Comparison of ENCODE assay signal across 18 cellular contexts in the genomic region with DNA sequence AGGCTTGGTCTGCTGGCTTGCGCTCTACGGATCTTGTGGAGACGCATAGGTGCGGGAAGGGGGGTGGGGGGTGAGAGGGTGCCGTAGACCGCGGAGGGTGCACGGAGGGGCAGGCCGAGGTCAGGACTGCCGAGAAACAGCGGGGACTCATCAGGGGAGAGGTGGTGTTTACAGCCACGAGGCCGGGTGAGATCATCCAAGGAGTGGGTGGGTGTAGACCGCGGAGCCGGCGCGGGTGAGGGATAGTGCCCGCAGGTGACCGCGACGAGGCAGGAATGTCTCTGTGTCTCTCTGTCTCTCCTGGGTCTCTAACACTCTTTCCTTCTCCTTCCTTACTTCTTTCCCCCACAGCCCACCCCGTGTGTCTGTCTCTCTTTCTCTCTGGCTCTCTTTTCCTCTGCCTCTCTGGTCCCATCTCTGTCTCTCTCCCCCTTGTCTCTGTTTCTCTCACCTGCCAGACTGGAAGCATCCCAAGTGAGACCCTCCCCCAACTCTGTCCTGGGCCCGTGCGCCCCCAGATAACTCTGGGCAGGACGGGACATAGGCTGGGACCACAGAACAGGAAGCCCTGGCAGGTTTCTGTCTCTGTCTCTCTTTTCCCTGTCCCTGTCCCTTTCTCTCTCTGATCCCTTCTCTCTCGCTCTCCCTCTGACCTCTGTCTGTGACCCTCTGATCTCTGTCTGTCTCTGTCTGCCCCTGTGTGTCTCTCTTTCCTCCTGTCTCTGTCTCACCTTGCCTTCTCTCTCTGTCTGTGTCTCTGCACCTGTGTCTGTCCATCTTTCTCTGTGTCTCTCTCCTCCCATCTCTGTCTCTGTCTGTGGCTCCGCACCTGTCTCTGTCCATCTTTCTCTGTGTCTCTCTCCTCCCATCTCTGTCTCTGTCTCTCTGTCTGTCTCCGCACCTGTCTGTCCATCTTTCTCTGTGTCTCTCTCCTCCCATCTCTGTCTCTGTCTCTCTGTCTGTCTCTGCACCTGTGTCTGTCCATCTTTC. TPM values are rescaled to one million over a fixed set of nuclear protein-coding genes. Genes with fewer than 3 reads are reported as not detected.
DNase-seq lines count a peak whose midpoint lies in the region; ATAC-seq and TF ChIP-seq lines count a peak whose summit lies in the region.
"Had no signal": no experiment of that assay in that cellular context is flagged by ENCODE, and none has a peak within 500 bp of the region (broad histone marks: within the 10 kb centered on the region; RNA-seq: fewer than 3 reads in every experiment).

No MANE protein-coding gene starts in this region.

- no peaks in the 10 kb centered on the region for H3K9me3 Mint-ChIP-seq in T-cell
- H3K9me3 Mint-ChIP-seq: activated naive CD4-positive, alpha-beta T cell treated with anti-CD3 and anti-CD28 coated beads, Interleukin-2, amount 50 U/mL, for 24 hours; CD8-positive, alpha-beta T cell had no signal

- H3K4me1 ChIP-seq in HEK293 (ENCODE audit: control insufficient read depth, insufficient read depth, low read length): peaks cover 3% of the 10 kb centered on the region
- peaks cover 0 to 10% (median 7%) of the 10 kb centered on the region in 4 donors for H3K4me1 ChIP-seq in esophagus muscularis mucosa

- CTCF ChIA-PET in HEK293 (lab: Yijun Ruan, JAX): interaction anchor here (5.9 kb wide), 1 partner anchor 9 kb away, joined by 50 read pairs; no protein-coding TSS in a partner anchor
- CTCF ChIA-PET in T-cell (lab: Charles Lee): no interaction called here

- H3K27ac Mint-ChIP-seq in T-cell: no peak overlapping the region
- H3K27ac Mint-ChIP-seq: activated naive CD4-positive, alpha-beta T cell treated with anti-CD3 and anti-CD28 coated beads, Interleukin-2, amount 50 U/mL, for 24 hours; CD8-positive, alpha-beta T cell had no signal

- H3K27me3 Mint-ChIP-seq in T-cell: peaks cover 37 to 54% of the 10 kb centered on the region in 2 donors

- TF ChIP-seq CTCF in HEK293 (tag by site-specific recombination; IDR thresholded peaks at IDR 0.05): 0 out of 2 replicates have a peak, but pooled peaks have one; percentile 10
- no peak for TF ChIP-seq CTCF in choroid plexus epithelial cell (conservative IDR thresholded peaks at IDR 0.05; ENCODE audit: low read depth, low read length)
- no peak for TF ChIP-seq CTCF in esophagus muscularis mucosa (IDR thresholded peaks at IDR 0.05)

- H3K9me3 ChIP-seq in HEK293 (ENCODE audit: control insufficient read depth, insufficient read depth, low read depth, low read length) (no peaks in the 10 kb centered on the region), esophagus muscularis mucosa (no peaks in the 10 kb centered on the region)

- H3K4me3 Mint-ChIP-seq in T-cell: no peak overlapping the region
- H3K4me3 Mint-ChIP-seq: activated naive CD4-positive, alpha-beta T cell treated with anti-CD3 and anti-CD28 coated beads, Interleukin-2, amount 50 U/mL, for 24 hours; CD8-positive, alpha-beta T cell had no signal

- H3K4me1 Mint-ChIP-seq in T-cell: peaks cover 12% of the 10 kb centered on the region in 3 donors

- H3K36me3 ChIP-seq in HEK293 (ENCODE audit: control insufficient read depth in 2 of 2, insufficient read depth in 1 of 2, low read length in 2 of 2) (no peaks in the 10 kb centered on the region), esophagus muscularis mucosa (no peaks in the 10 kb centered on the region)

- no peak overlapping the region; the same call in 1 of the 2 replicates for H3K27ac ChIP-seq in HEK293 (ENCODE audit: extremely low read depth, low read depth, low read length)
- no peak overlapping the region for H3K27ac ChIP-seq in esophagus muscularis mucosa (replicated peaks in 1 of 4)

- H3K4me3 ChIP-seq in HEK293 (ENCODE audit: low read depth, low read length) (no peak overlapping the region), choroid plexus epithelial cell (ENCODE audit: low read depth, low read length) (no peak overlapping the region), esophagus muscularis mucosa (no peak overlapping the region)

- no peak for TF ChIP-seq POLR2A in esophagus muscularis mucosa (IDR thresholded peaks at IDR 0.05; ENCODE audit: low read depth)

- ATAC-seq in activated CD4-positive, CD25-positive, alpha-beta regulatory T cell treated with anti-CD3 and anti-CD28 coated beads, Interleukin-2, amount 50 U/mL, for 24 hours: peak; percentile 53 to 59
- ATAC-seq in T-cell (replicated peaks in 1 of 4): no peak
- ATAC-seq: CD8-positive, alpha-beta T cell had no signal

- 8% methylated on average over 29 of the region's 29 CpGs for WGBS in esophagus muscularis mucosa

- TF ChIP-seq EP300 in esophagus muscularis mucosa (IDR thresholded peaks at IDR 0.05): no peak

- peaks cover 0 to 95% (median 29%) of the 10 kb centered on the region in 4 donors for H3K27me3 ChIP-seq in esophagus muscularis mucosa

- DNase-seq in activated CD4-positive, CD25-positive, alpha-beta regulatory T cell treated with anti-CD3 and anti-CD28 coated beads, Interleukin-2, amount 50 U/mL, for 72 hours: no peak
- DNase-seq in choroid plexus epithelial cell (ENCODE audit: low read depth) (peak; percentile 8), T-cell (no peak), head of caudate nucleus (no peak), esophagus muscularis mucosa (ENCODE audit: extremely low spot score) (no peak)
- DNase-seq in stimulated activated CD4-positive, alpha-beta T cell treated with anti-CD3 and anti-CD28 coated beads, Interleukin-4, amount 100 ng/mL, for 24 hours: peak; percentile 30
- DNase-seq: 8988T; CD8-positive, alpha-beta T cell; central memory CD4-positive, alpha-beta T cell; NCI-H1694 treated with DMSO at 0.1 percent for 48 hours; NCI-H524 had no signal

- intact Hi-C loops in head of caudate nucleus (cut with DNase I): no loop called here
- intact Hi-C loops in esophagus muscularis mucosa (cut with DNase I): no loop called here

- H3K36me3 Mint-ChIP-seq in T-cell: no peaks in the 10 kb centered on the region
- H3K36me3 Mint-ChIP-seq: activated naive CD4-positive, alpha-beta T cell treated with anti-CD3 and anti-CD28 coated beads, Interleukin-2, amount 50 U/mL, for 24 hours; CD8-positive, alpha-beta T cell had no signal

- POLR2A ChIA-PET in HEK293 (lab: Yijun Ruan, JAX) (interaction anchor here (0.6 kb wide), 3 partner anchors 69 to 1437 kb away, joined by 4 to 5 read pairs (median 4); no protein-coding TSS in a partner anchor), T-cell (lab: Charles Lee) (no interaction called here)

TF ChIP-seq in HEK293, 187 proteins besides CTCF, POLR2A, EP300 and RAD21 (continues in another document):
- TF ChIP-seq ZNF248 (tag by site-specific recombination; IDR thresholded peaks at IDR 0.05) (no peak), ZNF48 (tag by site-specific recombination; IDR thresholded peaks at IDR 0.05) (no peak; the same call in 1 of the 2 replicates), ZSCAN16 (tag by site-specific recombination; IDR thresholded peaks at IDR 0.05) (no peak), ZNF121 (tag by site-specific recombination; IDR thresholded peaks at IDR 0.05) (no peak), ZSCAN18 (tag by site-specific recombination; IDR thresholded peaks at IDR 0.05) (no peak), PRDM6 (tag by site-specific recombination; IDR thresholded peaks at IDR 0.05) (no peak), GLIS2 (tag by site-specific recombination; IDR thresholded peaks at IDR 0.05) (peak; percentile 54; the same call in 1 of the 2 replicates)
- TF ChIP-seq, protein P1, sequence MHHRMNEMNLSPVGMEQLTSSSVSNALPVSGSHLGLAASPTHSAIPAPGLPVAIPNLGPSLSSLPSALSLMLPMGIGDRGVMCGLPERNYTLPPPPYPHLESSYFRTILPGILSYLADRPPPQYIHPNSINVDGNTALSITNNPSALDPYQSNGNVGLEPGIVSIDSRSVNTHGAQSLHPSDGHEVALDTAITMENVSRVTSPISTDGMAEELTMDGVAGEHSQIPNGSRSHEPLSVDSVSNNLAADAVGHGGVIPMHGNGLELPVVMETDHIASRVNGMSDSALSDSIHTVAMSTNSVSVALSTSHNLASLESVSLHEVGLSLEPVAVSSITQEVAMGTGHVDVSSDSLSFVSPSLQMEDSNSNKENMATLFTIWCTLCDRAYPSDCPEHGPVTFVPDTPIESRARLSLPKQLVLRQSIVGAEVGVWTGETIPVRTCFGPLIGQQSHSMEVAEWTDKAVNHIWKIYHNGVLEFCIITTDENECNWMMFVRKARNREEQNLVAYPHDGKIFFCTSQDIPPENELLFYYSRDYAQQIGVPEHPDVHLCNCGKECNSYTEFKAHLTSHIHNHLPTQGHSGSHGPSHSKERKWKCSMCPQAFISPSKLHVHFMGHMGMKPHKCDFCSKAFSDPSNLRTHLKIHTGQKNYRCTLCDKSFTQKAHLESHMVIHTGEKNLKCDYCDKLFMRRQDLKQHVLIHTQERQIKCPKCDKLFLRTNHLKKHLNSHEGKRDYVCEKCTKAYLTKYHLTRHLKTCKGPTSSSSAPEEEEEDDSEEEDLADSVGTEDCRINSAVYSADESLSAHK (tag by site-specific recombination; IDR thresholded peaks at IDR 0.05): no peak

RNA-seq across cellular contexts. Expression of gene KLK4, which starts 1.8 kb away (rescaled TPM):
- not detected for total RNA-seq in T-cell
- total RNA-seq in esophagus muscularis mucosa: not detected
- total RNA-seq: CD8-positive, alpha-beta T cell; frontal cortex; kidney epithelial cell; LHCN-M2; pulmonary artery endothelial cell had no signal

RNA-seq across cellular contexts. Expression of gene KLK2, which starts 39.8 kb away (rescaled TPM):
- total RNA-seq in T-cell (not detected), esophagus muscularis mucosa (not detected)
- total RNA-seq: CD8-positive, alpha-beta T cell; frontal cortex; kidney epithelial cell; LHCN-M2; pulmonary artery endothelial cell had no signal

RNA-seq across cellular contexts. Expression of gene KLK5, which starts 39.8 kb away (rescaled TPM):
- total RNA-seq in T-cell (not detected), esophagus muscularis mucosa (not detected)
- total RNA-seq: CD8-positive, alpha-beta T cell; frontal cortex; LHCN-M2; pulmonary artery endothelial cell had no signal

RNA-seq across cellular contexts. Expression of gene KLK6, which starts 56.4 kb away (rescaled TPM):
- total RNA-seq in T-cell (not detected), esophagus muscularis mucosa (not detected)
- total RNA-seq: CD8-positive, alpha-beta T cell; frontal cortex; LHCN-M2; pulmonary artery endothelial cell had no signal

RNA-seq across cellular contexts. Expression of gene KLK3, which starts 58.3 kb away (rescaled TPM):
- total RNA-seq in T-cell (not detected), esophagus muscularis mucosa (not detected)
- total RNA-seq: CD8-positive, alpha-beta T cell; frontal cortex; kidney epithelial cell; LHCN-M2; pulmonary artery endothelial cell had no signal

Comparison
In these comparisons a context has a peak if more than half of its experiments do, and no peak if none do; other contexts are left out.
1. ATAC-seq: peak in activated CD4-positive, CD25-positive, alpha-beta regulatory T cell treated with anti-CD3 and anti-CD28 coated beads, Interleukin-2, amount 50 U/mL, for 24 hours (2 of 2); none in T-cell (0 of 4).
2. DNase-seq: peak in choroid plexus epithelial cell (single experiment) and stimulated activated CD4-positive, alpha-beta T cell treated with anti-CD3 and anti-CD28 coated beads, Interleukin-4, amount 100 ng/mL, for 24 hours (single experiment); none in activated CD4-positive, CD25-positive, alpha-beta regulatory T cell treated with anti-CD3 and anti-CD28 coated beads, Interleukin-2, amount 50 U/mL, for 72 hours (single experiment), T-cell (0 of 34), head of caudate nucleus (0 of 42) and esophagus muscularis mucosa (single experiment).